21 cellular contexts compared by ENCODE assay signal in the genomic region with DNA sequence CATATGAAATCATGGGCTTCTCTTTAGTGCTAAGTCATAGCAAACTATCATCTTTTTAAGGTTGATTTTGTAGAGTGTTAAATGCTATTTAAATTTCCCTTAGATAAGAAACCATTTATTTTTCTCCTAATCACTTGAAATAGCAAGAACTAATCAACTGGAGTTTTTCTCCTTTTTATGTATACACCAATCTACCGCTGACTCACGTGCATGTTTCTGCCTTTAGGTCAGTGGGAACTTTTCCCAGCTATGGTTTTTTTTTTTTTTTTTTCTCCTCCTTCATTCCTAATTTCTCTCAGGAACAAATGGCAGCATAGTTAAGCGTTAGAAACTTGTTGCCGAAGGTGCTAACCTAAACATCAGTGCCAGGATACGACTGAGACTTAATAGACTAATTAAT.
DNase-seq lines count a peak whose midpoint lies in the region; ATAC-seq, FAIRE-seq and TF ChIP-seq lines count a peak whose summit lies in the region.
"Had no signal": no experiment of that assay in that cellular context is flagged by ENCODE, and none has a peak within 500 bp of the region (broad histone marks: within the 10 kb centered on the region; RNA-seq: fewer than 3 reads in every experiment).

No MANE protein-coding gene starts in this region.

- H3K4me3 Mint-ChIP-seq in activated T-cell treated with anti-CD3 and anti-CD28 coated beads, Interleukin-2, amount 50 U/mL, for 4 hours: no peak overlapping the region
- H3K4me3 Mint-ChIP-seq: activated CD4-positive, alpha-beta T cell treated with anti-CD3 and anti-CD28 coated beads, Interleukin-2, amount 10 ng/mL, durations not matched to agents 7 days and 5 days; naive B cell had no signal

- H3K4me1 Mint-ChIP-seq in activated T-cell treated with anti-CD3 and anti-CD28 coated beads, Interleukin-2, amount 50 U/mL, for 4 hours (ENCODE audit: low read depth): no peaks in the 10 kb centered on the region
- H3K4me1 Mint-ChIP-seq: activated CD4-positive, alpha-beta T cell treated with anti-CD3 and anti-CD28 coated beads, Interleukin-2, amount 10 ng/mL, durations not matched to agents 7 days and 5 days; naive B cell had no signal

- H3K36me3 Mint-ChIP-seq in activated T-cell treated with anti-CD3 and anti-CD28 coated beads, Interleukin-2, amount 50 U/mL, for 4 hours (ENCODE audit: insufficient read depth): no peaks in the 10 kb centered on the region
- H3K36me3 Mint-ChIP-seq: naive B cell had no signal

- no peaks in the 10 kb centered on the region for H3K27me3 ChIP-seq in foreskin keratinocyte
- H3K27me3 ChIP-seq: pancreas had no signal

- H3K9me3 ChIP-seq in A549: no peaks in the 10 kb centered on the region
- H3K9me3 ChIP-seq: pancreas had no signal

- peak overlapping the region; percentile 91 for H3K4me2 ChIP-seq in A549

- no peak for TF ChIP-seq RAD21 in A549 (conservative IDR thresholded peaks at IDR 0.05 in 1 of 2, IDR thresholded peaks at IDR 0.05 in 1 of 2)

- TF ChIP-seq POLR2A in A549 (IDR thresholded peaks at IDR 0.05; ENCODE audit: low read length): no peak

- intact Hi-C loops in Right ventricle myocardium inferior (cut with DNase I): no loop called here

- POLR2A ChIA-PET in A549 (lab: Yijun Ruan, JAX): no interaction called here

- H3K4me3 ChIP-seq in A549: peak overlapping the region; percentile 16; the same call in 2 of the 3 replicates
- no peak overlapping the region for H3K4me3 ChIP-seq in astrocyte of the spinal cord (ENCODE audit: low read depth, low read length)
- H3K4me3 ChIP-seq: pancreas had no signal

- H3K9me3 Mint-ChIP-seq in activated T-cell treated with anti-CD3 and anti-CD28 coated beads, Interleukin-2, amount 50 U/mL, for 4 hours: no peaks in the 10 kb centered on the region
- H3K9me3 Mint-ChIP-seq: activated CD4-positive, alpha-beta T cell treated with anti-CD3 and anti-CD28 coated beads, Interleukin-2, amount 10 ng/mL, durations not matched to agents 7 days and 5 days had no signal

- CTCF ChIA-PET in A549 (lab: Yijun Ruan, JAX): no interaction called here

- H3K4me1 ChIP-seq in A549 (peaks cover 82% of the 10 kb centered on the region), foreskin keratinocyte (peaks cover 8% of the 10 kb centered on the region)
- H3K4me1 ChIP-seq: pancreas had no signal

- FAIRE-seq in A549 (lab: Jason Lieb, UNC): no peak
- FAIRE-seq: pancreas, TTC549 had no signal

- no peak for TF ChIP-seq CTCF in A549 (IDR thresholded peaks at IDR 0.05)
- no peak for TF ChIP-seq CTCF in astrocyte of the spinal cord (IDR thresholded peaks at IDR 0.05; ENCODE audit: low read depth, low read length)
- no peak for TF ChIP-seq CTCF in foreskin keratinocyte (conservative IDR thresholded peaks at IDR 0.05)

- no peak for TF ChIP-seq EP300 in A549 (IDR thresholded peaks at IDR 0.05)

- ATAC-seq in A549 (peak; percentile 35 to 44; a peak in 3 of 6 replicates), foreskin keratinocyte (peak; percentile 63), Right ventricle myocardium inferior (no peak)
- no peak for ATAC-seq in activated T-cell treated with anti-CD3 and anti-CD28 coated beads, Interleukin-2, amount 50 U/mL, for 4 hours
- ATAC-seq: pancreas had no signal

- WGBS in A549 (ENCODE audit: missing lambda C conversion rate): 1% methylated on average over 5 of the region's 5 CpGs

- H3K27ac ChIP-seq in A549 (peak overlapping the region; percentile 66 to 84), foreskin keratinocyte (no peak overlapping the region)
- H3K27ac ChIP-seq: pancreas had no signal

- H3K27me3 Mint-ChIP-seq in activated T-cell treated with anti-CD3 and anti-CD28 coated beads, Interleukin-2, amount 50 U/mL, for 4 hours (ENCODE audit: low read depth): no peaks in the 10 kb centered on the region
- H3K27me3 Mint-ChIP-seq: activated CD4-positive, alpha-beta T cell treated with anti-CD3 and anti-CD28 coated beads, Interleukin-2, amount 10 ng/mL, durations not matched to agents 7 days and 5 days; naive B cell had no signal

- in situ Hi-C loops in astrocyte of the spinal cord (cut with HindIII; ENCODE audit: low sequenced_read_pairs): no loop called here

- DNase-seq in A549 (ENCODE audit: low read depth in 1 of 2, low spot score in 1 of 2): peak in 1 of 2 experiments; percentile 28
- DNase-seq in HS-5 (ENCODE audit: low read depth): peak; percentile 32
- DNase-seq in astrocyte of the spinal cord (ENCODE audit: low read depth, low spot score): peak; percentile 70
- DNase-seq in foreskin keratinocyte: peak in 1 of 2 donors; percentile 55
- no peak for DNase-seq in Right ventricle myocardium inferior (ENCODE audit: missing footprints)
- no peak for DNase-seq in DMS53 treated with DMSO at 0.1 percent for 48 hours (lab: John Stamatoyannopoulos, UW; ENCODE audit: unreplicated experiment)
- DNase-seq in activated T-cell treated with anti-CD3 and anti-CD28 coated beads, Interleukin-2, amount 50 U/mL, for 4 hours: no peak
- DNase-seq in GOT3 (lab: John Stamatoyannopoulos, UW): no peak
- DNase-seq: 8988T; activated CD4-positive, alpha-beta T cell treated with anti-CD3 and anti-CD28 coated beads, Interleukin-2, amount 10 ng/mL, durations not matched to agents 7 days and 5 days; activated CD8-positive, alpha-beta memory T cell treated with anti-CD3 and anti-CD28 coated beads, Interleukin-2, amount 50 U/mL, for 48 hours; activated gamma-delta T cell treated with Interleukin-2 at 50 U/mL for 16 hours; DMS153; islet precursor cell; MV-4-11; naive B cell; NCI-H187; pancreas; stimulated activated CD4-positive, alpha-beta T cell treated with anti-CD3 and anti-CD28 coated beads, Interleukin-4, amount 100 ng/mL, for 24 hours; SW 1271 had no signal

TF ChIP-seq in A549, 52 proteins besides CTCF, POLR2A, EP300 and RAD21:
- TF ChIP-seq JUNB (IDR thresholded peaks at IDR 0.05) (no peak), FOSL2 (IDR thresholded peaks at IDR 0.05) (no peak), FOSL2 (CRISPR knock-in tag; IDR thresholded peaks at IDR 0.05) (peak; percentile 2; the same call in 1 of the 2 replicates), JUN (IDR thresholded peaks at IDR 0.05) (no peak), NPAS2 (CRISPR knock-in tag; IDR thresholded peaks at IDR 0.05; ENCODE audit: borderline replicate concordance) (no peak), CHD2 (IDR thresholded peaks at IDR 0.05; ENCODE audit: low read length, partially characterized antibody) (no peak)

Comparison
In these comparisons a context has a peak if more than half of its experiments do, and no peak if none do; other contexts are left out.
1. ATAC-seq: peak in A549 (2 of 2) and foreskin keratinocyte (single experiment); none in Right ventricle myocardium inferior (single experiment) and activated T-cell treated with anti-CD3 and anti-CD28 coated beads, Interleukin-2, amount 50 U/mL, for 4 hours (0 of 2).
2. DNase-seq: peak in HS-5 (single experiment) and astrocyte of the spinal cord (single experiment); none in Right ventricle myocardium inferior (single experiment), DMS53 treated with DMSO at 0.1 percent for 48 hours (single experiment), activated T-cell treated with anti-CD3 and anti-CD28 coated beads, Interleukin-2, amount 50 U/mL, for 4 hours (single experiment) and GOT3 (single experiment).